Comparison of ENCODE assay signal across 19 cellular contexts in genomic region chr10:110423650-110424049, GRCh38.
DNase-seq lines count a peak whose midpoint lies in the region; ATAC-seq and TF ChIP-seq lines count a peak whose summit lies in the region.
"Had no signal": no experiment of that assay in that cellular context is flagged by ENCODE, and none has a peak within 500 bp of the region (broad histone marks: within the 10 kb centered on the region; RNA-seq: fewer than 3 reads in every experiment).

No MANE protein-coding gene starts in this region.

- no peak for TF ChIP-seq POLR2A in ovary (IDR thresholded peaks at IDR 0.05)

- H3K27me3 ChIP-seq in BLaER1: no peaks in the 10 kb centered on the region
- no peaks in the 10 kb centered on the region for H3K27me3 ChIP-seq in ovary
- H3K27me3 ChIP-seq: ascending aorta, MG63, stomach had no signal

- no peak overlapping the region for H3K27ac ChIP-seq in BLaER1
- no peak overlapping the region for H3K27ac ChIP-seq in ovary
- H3K27ac ChIP-seq: ascending aorta, stomach had no signal

- H3K9ac ChIP-seq in BLaER1: no peak overlapping the region

- H3K36me3 ChIP-seq in BLaER1: no peaks in the 10 kb centered on the region
- no peaks in the 10 kb centered on the region for H3K36me3 ChIP-seq in ovary
- H3K36me3 ChIP-seq: ascending aorta, MG63, stomach had no signal

- no peaks in the 10 kb centered on the region for H4K20me1 ChIP-seq in BLaER1

- H3K4me3 ChIP-seq in BLaER1: no peak overlapping the region
- no peak overlapping the region for H3K4me3 ChIP-seq in ovary
- H3K4me3 ChIP-seq: ascending aorta, MG63, stomach had no signal

- TF ChIP-seq CTCF in ovary (IDR thresholded peaks at IDR 0.05): no peak

- intact Hi-C loops in ovary (cut with DNase I): no loop called here

- peak; percentile 68 for DNase-seq in RPMI8226
- DNase-seq in left lobe of liver (ENCODE audit: low spot score): no peak
- no peak for DNase-seq in SKM-1 treated with dmso at 0.1 percent for 144 hours (lab: John Stamatoyannopoulos, UW; ENCODE audit: unreplicated experiment)
- no peak for DNase-seq in ovary
- DNase-seq: activated CD4-positive, alpha-beta T cell treated with anti-CD3 and anti-CD28 coated beads, Interleukin-2, amount 50 U/mL, for 4 hours; activated naive CD4-positive, alpha-beta T cell treated with anti-CD3 and anti-CD28 coated beads, Interleukin-2, amount 10 ng/mL, durations not matched to agents 7 days and 5 days; activated T-cell treated with anti-CD3 and anti-CD28 coated beads, Interleukin-2, amount 50 U/mL, for 4 hours; effector memory CD4-positive, alpha-beta T cell; MG63; NCI-H1694 treated with DMSO at 0.1 percent for 48 hours; NCI-H226; stomach; T-cell; trophoblast cell had no signal

- ATAC-seq in HG02870 (IDR thresholded peaks at IDR 0.05; ENCODE audit: unreplicated experiment) (peak; percentile 24), left lobe of liver (peak; percentile 39), HG03039 (IDR thresholded peaks at IDR 0.05; ENCODE audit: unreplicated experiment) (no peak), HG03139 (IDR thresholded peaks at IDR 0.05; ENCODE audit: unreplicated experiment) (no peak)
- ATAC-seq: activated T-cell treated with anti-CD3 and anti-CD28 coated beads, Interleukin-2, amount 50 U/mL, for 4 hours; T-cell had no signal

- no peaks in the 10 kb centered on the region for H3K9me3 ChIP-seq in BLaER1
- no peaks in the 10 kb centered on the region for H3K9me3 ChIP-seq in ovary
- H3K9me3 ChIP-seq: ascending aorta, MG63, stomach had no signal

- peak overlapping the region; percentile 37 for H3K4me2 ChIP-seq in BLaER1

- 65 to 89% (median 88%) methylated on average over 6 of the region's 6 CpGs for WGBS in ovary, 3 donors

- TF ChIP-seq EP300 in ovary (IDR thresholded peaks at IDR 0.05): no peak

- peaks cover 35% of the 10 kb centered on the region for H3K4me1 ChIP-seq in BLaER1
- H3K4me1 ChIP-seq in ovary (ENCODE audit: insufficient read depth): peaks cover 4% of the 10 kb centered on the region
- H3K4me1 ChIP-seq: ascending aorta had no signal

Comparison
In these comparisons a context has a peak if more than half of its experiments do, and no peak if none do; other contexts are left out.
1. ATAC-seq: peak in HG02870 (single experiment) and left lobe of liver (single experiment); none in HG03039 (single experiment) and HG03139 (single experiment).